ENCODE assay signal across 8 cellular contexts in the genomic region with DNA sequence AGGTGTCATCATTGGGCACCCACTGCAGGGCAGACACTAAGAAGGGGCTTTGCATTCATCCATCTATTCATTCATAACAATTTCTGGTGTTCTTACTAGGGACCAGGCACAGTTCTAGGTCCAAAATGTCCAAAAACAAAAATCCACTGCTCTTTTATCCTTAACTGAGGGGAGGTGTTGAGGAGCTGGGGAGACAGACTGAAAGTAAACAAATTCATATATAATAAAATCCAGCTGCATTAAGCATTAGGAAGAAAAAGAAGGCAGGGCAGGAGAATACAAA. TPM values are rescaled to one million over a fixed set of nuclear protein-coding genes. Genes with fewer than 3 reads are reported as not detected.
DNase-seq lines count a peak whose midpoint lies in the region; ATAC-seq, FAIRE-seq and TF ChIP-seq lines count a peak whose summit lies in the region.

No MANE protein-coding gene starts in this region.

- H3K4me1 Mint-ChIP-seq in activated naive CD4-positive, alpha-beta T cell treated with anti-CD3 and anti-CD28 coated beads, Interleukin-2, amount 50 U/mL, for 24 hours: peaks cover 73% of the 10 kb centered on the region

- H3K4me1 ChIP-seq in mucosa of descending colon (ENCODE audit: low read depth): peaks cover 14% of the 10 kb centered on the region
- H3K4me1 ChIP-seq in upper lobe of right lung: peaks cover 19% of the 10 kb centered on the region

- H3K9me3 ChIP-seq in mucosa of descending colon: no peaks in the 10 kb centered on the region
- H3K9me3 ChIP-seq in upper lobe of right lung: no peaks in the 10 kb centered on the region

- no peak for DNase-seq in activated naive CD4-positive, alpha-beta T cell treated with Interleukin-2 at 50 U/mL for 16 hours
- DNase-seq in bronchial epithelial cell (ENCODE audit: low read depth) (no peak), mucosa of descending colon (no peak), upper lobe of right lung (no peak), NCI-H748 treated with DMSO at 0.1 percent for 48 hours (lab: John Stamatoyannopoulos, UW) (no peak)

- H3K36me3 Mint-ChIP-seq in activated naive CD4-positive, alpha-beta T cell treated with anti-CD3 and anti-CD28 coated beads, Interleukin-2, amount 50 U/mL, for 24 hours: peaks cover 7% of the 10 kb centered on the region

- peak overlapping the region; percentile 92 for H3K4me3 Mint-ChIP-seq in activated naive CD4-positive, alpha-beta T cell treated with anti-CD3 and anti-CD28 coated beads, Interleukin-2, amount 50 U/mL, for 24 hours

- no peak for ATAC-seq in mucosa of descending colon
- no peak for ATAC-seq in upper lobe of right lung
- ATAC-seq in GM18858 (IDR thresholded peaks at IDR 0.05; ENCODE audit: unreplicated experiment): no peak
- no peak for ATAC-seq in HG03342 (IDR thresholded peaks at IDR 0.05; ENCODE audit: unreplicated experiment)

- H3K9me3 Mint-ChIP-seq in activated naive CD4-positive, alpha-beta T cell treated with anti-CD3 and anti-CD28 coated beads, Interleukin-2, amount 50 U/mL, for 24 hours: no peaks in the 10 kb centered on the region

- FAIRE-seq in bronchial epithelial cell (lab: Jason Lieb, UNC): no peak

- H3K27me3 Mint-ChIP-seq in activated naive CD4-positive, alpha-beta T cell treated with anti-CD3 and anti-CD28 coated beads, Interleukin-2, amount 50 U/mL, for 24 hours: no peaks in the 10 kb centered on the region

- H3K27me3 ChIP-seq in bronchial epithelial cell (ENCODE audit: control insufficient read depth, insufficient read depth, low read length): peaks cover 6% of the 10 kb centered on the region
- no peaks in the 10 kb centered on the region for H3K27me3 ChIP-seq in upper lobe of right lung

- intact Hi-C loops in mucosa of descending colon (cut with DNase I, micrococcal nuclease): no loop called here
- intact Hi-C loops in upper lobe of right lung (cut with DNase I): no loop called here

- peak overlapping the region; percentile 75 for H3K4me3 ChIP-seq in bronchial epithelial cell (ENCODE audit: low read depth, low read length)
- H3K4me3 ChIP-seq in mucosa of descending colon: peak overlapping the region; percentile 69
- H3K4me3 ChIP-seq in upper lobe of right lung: peak overlapping the region; percentile 70

- H3K27ac Mint-ChIP-seq in activated naive CD4-positive, alpha-beta T cell treated with anti-CD3 and anti-CD28 coated beads, Interleukin-2, amount 50 U/mL, for 24 hours: peak overlapping the region; percentile 98

- peak overlapping the region; percentile 72 for H3K27ac ChIP-seq in upper lobe of right lung

- H3K36me3 ChIP-seq in bronchial epithelial cell (ENCODE audit: control insufficient read depth, insufficient read depth, low read length) (no peaks in the 10 kb centered on the region), mucosa of descending colon (ENCODE audit: low read depth) (no peaks in the 10 kb centered on the region), upper lobe of right lung (no peaks in the 10 kb centered on the region)

- TF ChIP-seq CTCF in bronchial epithelial cell (IDR thresholded peaks at IDR 0.05; ENCODE audit: insufficient read depth, low read length, severe bottlenecking) (no peak), mucosa of descending colon (IDR thresholded peaks at IDR 0.05) (no peak), upper lobe of right lung (IDR thresholded peaks at IDR 0.05) (no peak)

RNA-seq across cellular contexts. Expression of a gene that starts 1.1 kb away (rescaled TPM):
- total RNA-seq in bronchial epithelial cell: 2.1 and 3.1 TPM in 2 replicates
- total RNA-seq in mucosa of descending colon: 10 to 100 TPM; 40.6 to 57.1 (median 48.4) TPM
- total RNA-seq in upper lobe of right lung: 38.4 TPM

RNA-seq across cellular contexts. Expression of a gene that starts 29.5 kb away (rescaled TPM):
- total RNA-seq in bronchial epithelial cell (0.38 and 0.53 TPM in 2 replicates), mucosa of descending colon (1 to 10 TPM in 1 of 3 donors, under 1 TPM in 2; 0.14 to 2.1 (median 0.39) TPM), upper lobe of right lung (3.7 TPM)
